ENCODE assay signal across 8 cellular contexts in genomic region chr1:78880223-78880622, GRCh38.
"Had no signal": no experiment of that assay in that cellular context is flagged by ENCODE, and none has a peak within 500 bp of the region (broad histone marks: within the 10 kb centered on the region; RNA-seq: fewer than 3 reads in every experiment).

No MANE protein-coding gene starts in this region.

- ATAC-seq: GM12878 had no signal

- DNase-seq: GDM1, GF-D8 had no signal

- H3K4me3 ChIP-seq: GM12878 had no signal

- FAIRE-seq: G401.6, GM12878, GM12891, GM12892, GM18507, GM19239 had no signal
